In genomic region chr12:109385339-109386078, GRCh38 we compare ENCODE assay signal across 8 cellular contexts. TPM values are rescaled to one million over a fixed set of nuclear protein-coding genes. Genes with fewer than 3 reads are reported as not detected.
DNase-seq lines count a peak whose midpoint lies in the region; ATAC-seq and TF ChIP-seq lines count a peak whose summit lies in the region.

No MANE protein-coding gene starts in this region.

- H3K27ac ChIP-seq in neural progenitor cell = no peak overlapping the region

- in situ Hi-C loops in KBM-7 (cut with MboI; ENCODE audit: low pct_unique_long_range_greater_than_20kb, low sequenced_read_pairs) = no loop called here

- intact Hi-C loops in activated T-helper 2 cell treated with anti-CD3 and anti-CD28 coated beads, Interferon-gamma antibody, Interleukin-2, Interleukin-4, amounts not matched to agents 10 μg/mL and 5 μg/mL and 100 μg/mL, durations not matched to agents 14 hours and 24 hours and 36 hours (cut with micrococcal nuclease) = loop anchor here (2.0 kb wide), 2 partner anchors 39 to 121 kb away; partner anchors contain the start of gene MYO1H

- no peak overlapping the region for H3K4me3 ChIP-seq in neural progenitor cell

- no peaks in the 10 kb centered on the region for H3K36me3 Mint-ChIP-seq in neural progenitor cell
- H3K36me3 Mint-ChIP-seq in activated T-helper 2 cell treated with anti-CD3 and anti-CD28 coated beads, Interferon-gamma antibody, Interleukin-2, Interleukin-4, amounts not matched to agents 10 μg/mL and 5 μg/mL and 100 μg/mL, durations not matched to agents 14 hours and 24 hours and 36 hours (ENCODE audit: low read depth) = no peaks in the 10 kb centered on the region

- H3F3A ChIP-seq in neural progenitor cell (ENCODE audit: low read depth) = no peaks in the 10 kb centered on the region

- TF ChIP-seq CTCF in neural progenitor cell (IDR thresholded peaks at IDR 0.05) = peak; percentile 77

- H3K4me3 Mint-ChIP-seq in neural progenitor cell = no peak overlapping the region
- H3K4me3 Mint-ChIP-seq in activated T-helper 2 cell treated with anti-CD3 and anti-CD28 coated beads, Interferon-gamma antibody, Interleukin-2, Interleukin-4, amounts not matched to agents 10 μg/mL and 5 μg/mL and 100 μg/mL, durations not matched to agents 14 hours and 24 hours and 36 hours (ENCODE audit: low read depth) = no peak overlapping the region

- H3K27me3 Mint-ChIP-seq in neural progenitor cell (ENCODE audit: insufficient read depth, low read depth) = peaks cover 4% of the 10 kb centered on the region
- peaks cover 21% of the 10 kb centered on the region for H3K27me3 Mint-ChIP-seq in activated T-helper 2 cell treated with anti-CD3 and anti-CD28 coated beads, Interferon-gamma antibody, Interleukin-2, Interleukin-4, amounts not matched to agents 10 μg/mL and 5 μg/mL and 100 μg/mL, durations not matched to agents 14 hours and 24 hours and 36 hours (ENCODE audit: low read depth)

- no peaks in the 10 kb centered on the region for H3K4me1 Mint-ChIP-seq in neural progenitor cell
- H3K4me1 Mint-ChIP-seq in activated T-helper 2 cell treated with anti-CD3 and anti-CD28 coated beads, Interferon-gamma antibody, Interleukin-2, Interleukin-4, amounts not matched to agents 10 μg/mL and 5 μg/mL and 100 μg/mL, durations not matched to agents 14 hours and 24 hours and 36 hours (ENCODE audit: low read depth) = peaks cover 5% of the 10 kb centered on the region

- no peaks in the 10 kb centered on the region for H3K9me3 ChIP-seq in neural progenitor cell (ENCODE audit: low read depth)

- no peaks in the 10 kb centered on the region for H3K36me3 ChIP-seq in neural progenitor cell

- no peak overlapping the region for H2AFZ ChIP-seq in neural progenitor cell (replicated peaks)

- H3K4me2 ChIP-seq in neural progenitor cell = no peak overlapping the region

- peak; percentile 79 for ATAC-seq in esophagus mucosa
- no peak for ATAC-seq in GM21447 (IDR thresholded peaks at IDR 0.05; ENCODE audit: unreplicated experiment)

- no peak overlapping the region for H3K9ac ChIP-seq in neural progenitor cell

- H3K4me1 ChIP-seq in neural progenitor cell = no peaks in the 10 kb centered on the region

- H3K27me3 ChIP-seq in neural progenitor cell = peaks cover 7% of the 10 kb centered on the region

- H3K79me2 ChIP-seq in neural progenitor cell (ENCODE audit: low read depth) = no peaks in the 10 kb centered on the region

- peak; percentile 57 for DNase-seq in DMS79 treated with DMSO at 0.1 percent for 48 hours (lab: John Stamatoyannopoulos, UW)
- DNase-seq in KBM-7 = peak; percentile 66
- DNase-seq in RKO (ENCODE audit: low spot score) = peak; percentile 65
- DNase-seq in neural progenitor cell (ENCODE audit: low spot score) = peak; percentile 48
- DNase-seq in activated T-helper 2 cell treated with anti-CD3 and anti-CD28 coated beads, Interferon-gamma antibody, Interleukin-2, Interleukin-4, amounts not matched to agents 10 μg/mL and 5 μg/mL and 100 μg/mL, durations not matched to agents 14 hours and 24 hours and 36 hours (ENCODE audit: low spot score) = no peak
- no peak for DNase-seq in activated CD4-positive, CD25-positive, alpha-beta regulatory T cell (lab: John Stamatoyannopoulos, UW)

- no peak overlapping the region for H3K27ac Mint-ChIP-seq in neural progenitor cell
- H3K27ac Mint-ChIP-seq in activated T-helper 2 cell treated with anti-CD3 and anti-CD28 coated beads, Interferon-gamma antibody, Interleukin-2, Interleukin-4, amounts not matched to agents 10 μg/mL and 5 μg/mL and 100 μg/mL, durations not matched to agents 14 hours and 24 hours and 36 hours = no peak overlapping the region

- no peaks in the 10 kb centered on the region for H4K20me1 ChIP-seq in neural progenitor cell (ENCODE audit: low read depth)

- H3K9me3 Mint-ChIP-seq in neural progenitor cell = peaks cover 3% of the 10 kb centered on the region
- peaks cover 6% of the 10 kb centered on the region for H3K9me3 Mint-ChIP-seq in activated T-helper 2 cell treated with anti-CD3 and anti-CD28 coated beads, Interferon-gamma antibody, Interleukin-2, Interleukin-4, amounts not matched to agents 10 μg/mL and 5 μg/mL and 100 μg/mL, durations not matched to agents 14 hours and 24 hours and 36 hours

RNA-seq across cellular contexts. Expression of gene MYO1H, which starts 37.8 kb away (rescaled TPM):
- total RNA-seq in esophagus mucosa = 1.0 TPM
- total RNA-seq in neural progenitor cell (ENCODE audit: low replicate concordance) = not detected in 2 replicates
- not detected in 2 replicates for total RNA-seq in activated T-helper 2 cell treated with anti-CD3 and anti-CD28 coated beads, Interferon-gamma antibody, Interleukin-2, Interleukin-4, amounts not matched to agents 10 μg/mL and 5 μg/mL and 100 μg/mL, durations not matched to agents 14 hours and 24 hours and 36 hours

Comparison
In these comparisons a context has a peak if more than half of its experiments do, and no peak if none do; other contexts are left out.
1. DNase-seq: peak in DMS79 treated with DMSO at 0.1 percent for 48 hours (single experiment), KBM-7 (single experiment), RKO (single experiment) and neural progenitor cell (single experiment); none in activated T-helper 2 cell treated with anti-CD3 and anti-CD28 coated beads, Interferon-gamma antibody, Interleukin-2, Interleukin-4, amounts not matched to agents 10 μg/mL and 5 μg/mL and 100 μg/mL, durations not matched to agents 14 hours and 24 hours and 36 hours (single experiment) and activated CD4-positive, CD25-positive, alpha-beta regulatory T cell (0 of 4).